In the genomic region with DNA sequence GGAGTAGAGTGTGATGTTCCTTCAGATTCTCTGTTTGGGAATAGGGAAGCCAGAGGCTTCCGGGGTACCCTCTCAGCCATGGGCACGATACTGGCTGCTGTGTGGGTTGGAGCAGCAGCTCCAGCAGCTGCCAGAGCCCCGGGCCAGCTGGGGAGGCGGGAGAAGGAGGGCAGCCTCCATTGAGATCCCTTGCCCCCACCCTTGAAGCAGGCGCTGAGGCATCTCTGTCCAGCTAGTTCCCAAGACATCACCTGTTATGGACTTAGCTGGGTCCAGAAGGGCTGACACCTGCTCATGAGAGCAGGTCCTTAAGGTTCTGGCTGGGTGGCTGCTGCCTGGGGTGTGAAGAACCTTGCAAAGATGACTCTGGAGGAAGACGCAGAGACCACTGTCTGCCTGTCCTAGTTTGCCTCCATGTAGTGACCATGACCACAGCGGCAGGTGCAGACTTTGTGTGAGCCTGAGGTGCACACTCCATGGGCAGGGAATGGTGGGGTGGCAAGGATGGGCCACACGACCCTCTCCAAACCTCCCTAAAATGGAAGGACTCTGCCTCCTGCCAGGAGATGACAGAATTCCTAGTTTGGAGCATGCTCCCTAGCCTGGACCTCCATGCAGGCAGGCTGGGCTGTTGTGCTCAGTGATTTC, we compare ENCODE assay signal across 18 cellular contexts.
DNase-seq lines count a peak whose midpoint lies in the region; ATAC-seq, FAIRE-seq and TF ChIP-seq lines count a peak whose summit lies in the region.
"Had no signal": no experiment of that assay in that cellular context is flagged by ENCODE, and none has a peak within 500 bp of the region (broad histone marks: within the 10 kb centered on the region; RNA-seq: fewer than 3 reads in every experiment).

No MANE protein-coding gene starts in this region.

- no peak overlapping the region for H3K56ac ChIP-seq in H1 (replicated peaks; ENCODE audit: insufficient read length, low read depth, low read length)

- 87% methylated on average over 7 of the region's 8 CpGs; no CpG with 5 or more reads in 1 of the 2 experiments for WGBS in H1 (ENCODE audit: extremely low coverage in 1 of 2, insufficient coverage in 1 of 2, insufficient read length in 1 of 2, insufficient replicate concordance in 2 of 2, low coverage in 1 of 2, low lambda C conversion rate in 2 of 2, missing lambda C conversion rate in 1 of 2), 2 experiments
- WGBS in suprapubic skin, result 82% methylated on average over 8 of the region's 8 CpGs

- POLR2A ChIA-PET in H1 (lab: Charles Lee; ENCODE audit: partially characterized antibody), result no interaction called here

- DNase-seq in H1 (ENCODE audit: low read depth in 1 of 2, low spot score in 2 of 2) (no peak), mesenteric fat pad (ENCODE audit: low spot score) (peak; percentile 72), posterior vena cava (ENCODE audit: low spot score) (peak; percentile 63), suprapubic skin (ENCODE audit: low spot score in 2 of 2) (peak; percentile 38 to 43), left colon (no peak)
- DNase-seq: C1 segment of cervical spinal cord; Calu3; CD4-positive, alpha-beta memory T cell; COR-L47; DMS53; DMS79 treated with DMSO at 0.1 percent for 48 hours; GF-D8; GOT3; H7; HCEC 1CT had no signal

- no peak overlapping the region for H2BK20ac ChIP-seq in H1 (ENCODE audit: low read length)

- no peaks in the 10 kb centered on the region for H3K79me1 ChIP-seq in H1 (ENCODE audit: low read depth, low read length)

- H3K14ac ChIP-seq in H1 (ENCODE audit: insufficient read length), result no peak overlapping the region

- H3K27ac ChIP-seq in H1 (ENCODE audit: low read depth, low read length) (no peak overlapping the region), suprapubic skin (no peak overlapping the region)

- CTCF ChIA-PET in H1 (lab: Charles Lee; ENCODE audit: partially characterized antibody), result interaction anchor here (2.0 kb wide), 1 partner anchor 8 kb away, joined by 5 read pairs; no protein-coding TSS in a partner anchor

- ATAC-seq in GM18858 (IDR thresholded peaks at IDR 0.05; ENCODE audit: unreplicated experiment), result no peak
- ATAC-seq in left colon, result no peak

- intact Hi-C loops in posterior vena cava (cut with DNase I) (no loop called here), left colon (cut with DNase I, micrococcal nuclease) (no loop called here)

- no peak overlapping the region for H2BK120ac ChIP-seq in H1 (replicated peaks; ENCODE audit: low read depth, low read length)

- no peak for FAIRE-seq in H1 (lab: Jason Lieb, UNC)
- FAIRE-seq: GM12891, GM18507 had no signal

- H2AK5ac ChIP-seq in H1 (ENCODE audit: low read depth, low read length), result no peak overlapping the region

- no peak overlapping the region for H3K18ac ChIP-seq in H1 (ENCODE audit: extremely low read depth, low read length)

- no peaks in the 10 kb centered on the region for H4K20me1 ChIP-seq in H1 (replicated peaks in 1 of 2; ENCODE audit: control insufficient read depth in 1 of 2, insufficient read depth in 2 of 2, low read length in 2 of 2)

- H3K79me2 ChIP-seq in H1 (ENCODE audit: control insufficient read depth in 1 of 2, insufficient read depth in 2 of 2, low read length in 2 of 2), result no peaks in the 10 kb centered on the region

- H3K9me3 ChIP-seq in H1 (ENCODE audit: insufficient read depth in 2 of 2, low read depth in 1 of 2, low read length in 1 of 2) (no peaks in the 10 kb centered on the region), suprapubic skin (no peaks in the 10 kb centered on the region)

- H2AFZ ChIP-seq in H1 (ENCODE audit: low read length), result no peak overlapping the region

- peak overlapping the region; percentile 50; the same call in 1 of the 2 replicates for H2BK12ac ChIP-seq in H1 (ENCODE audit: low read depth, low read length)

- no peak overlapping the region for H3K4ac ChIP-seq in H1 (replicated peaks; ENCODE audit: insufficient read length, low read depth, low read length)

- H3K36me3 ChIP-seq in H1 (ENCODE audit: control insufficient read depth in 2 of 4, insufficient read depth in 4 of 4, low read length in 3 of 4), result no peaks in the 10 kb centered on the region
- no peaks in the 10 kb centered on the region for H3K36me3 ChIP-seq in suprapubic skin

- no peak for TF ChIP-seq RAD21 in H1 (IDR thresholded peaks at IDR 0.05 in 1 of 2, conservative IDR thresholded peaks at IDR 0.05 in 1 of 2; ENCODE audit: low read depth in 2 of 2, low read length in 2 of 2)

- TF ChIP-seq POLR2A in H1 (IDR thresholded peaks at IDR 0.05; ENCODE audit: control extremely low read depth in 1 of 2, low read depth in 2 of 2, low read length in 2 of 2) (no peak), suprapubic skin (IDR thresholded peaks at IDR 0.05) (no peak)

- no peak overlapping the region for H2BK15ac ChIP-seq in H1 (ENCODE audit: low read length)

- H4K8ac ChIP-seq in H1 (ENCODE audit: extremely low read depth, insufficient read depth, low read length), result no peak overlapping the region

- 0 out of 7 replicates have a peak, but pooled peaks cover 0 to 3% (median 0%) of the 10 kb centered on the region in 4 experiments for H3K4me1 ChIP-seq in H1 (replicated peaks in 1 of 4; ENCODE audit: control insufficient read depth in 3 of 4, insufficient read depth in 4 of 4, low read length in 3 of 4)
- H3K4me1 ChIP-seq in suprapubic skin, result no peaks in the 10 kb centered on the region

- no peak overlapping the region for H3K23ac ChIP-seq in H1 (ENCODE audit: insufficient read length)

- H2BK5ac ChIP-seq in H1 (ENCODE audit: low read depth, low read length), result no peak overlapping the region

- H3K23me2 ChIP-seq in H1 (ENCODE audit: low read depth, low read length), result 0 out of 2 replicates have a peak, but pooled peaks cover 2% of the 10 kb centered on the region

- H4K91ac ChIP-seq in H1 (replicated peaks; ENCODE audit: insufficient read length, low read length), result no peak overlapping the region

- no peak for TF ChIP-seq EP300 in H1 (IDR thresholded peaks at IDR 0.05; ENCODE audit: borderline replicate concordance in 1 of 2, low read depth in 2 of 2, low read length in 2 of 2)
- TF ChIP-seq EP300 in suprapubic skin (IDR thresholded peaks at IDR 0.05), result no peak

- TF ChIP-seq CTCF in H1 (IDR thresholded peaks at IDR 0.05; ENCODE audit: control extremely low read depth in 1 of 3, insufficient read depth in 1 of 3, low read depth in 1 of 3, low read length in 3 of 3) (no peak), suprapubic skin (IDR thresholded peaks at IDR 0.05) (no peak)

- H3K27me3 ChIP-seq in H1 (replicated peaks in 1 of 4; ENCODE audit: control insufficient read depth in 3 of 4, extremely low read depth in 1 of 4, insufficient read depth in 3 of 4, low read length in 3 of 4), result no peaks in the 10 kb centered on the region
- peaks cover 26% of the 10 kb centered on the region for H3K27me3 ChIP-seq in suprapubic skin

- H3K4me3 ChIP-seq in H1 (ENCODE audit: extremely low read depth in 1 of 4, insufficient read depth in 2 of 4, low read depth in 3 of 4, low read length in 4 of 4), result no peak overlapping the region
- H3K4me3 ChIP-seq in suprapubic skin, result no peak overlapping the region

- H3K4me2 ChIP-seq in H1 (ENCODE audit: insufficient read depth in 1 of 2, low read depth in 2 of 2, low read length in 2 of 2), result no peak overlapping the region

- no peak overlapping the region for H4K5ac ChIP-seq in H1 (ENCODE audit: insufficient read length, low read depth, low read length)

- no peak overlapping the region for H3K9ac ChIP-seq in H1 (replicated peaks in 1 of 4; ENCODE audit: extremely low read depth in 1 of 4, low read depth in 3 of 4, low read length in 3 of 4)

TF ChIP-seq in H1, 55 proteins besides CTCF, POLR2A, EP300 and RAD21 (continues in another document):
- TF ChIP-seq ZNF274 (IDR thresholded peaks at IDR 0.05; ENCODE audit: borderline replicate concordance, extremely low read depth, low read length) (no peak), BACH1 (IDR thresholded peaks at IDR 0.05; ENCODE audit: low read length) (no peak), EZH2 (IDR thresholded peaks at IDR 0.05; ENCODE audit: low read depth, low read length, severe bottlenecking) (no peak), SP4 (IDR thresholded peaks at IDR 0.05; ENCODE audit: low read length) (no peak), KDM1A (IDR thresholded peaks at IDR 0.05; ENCODE audit: borderline replicate concordance, low read length) (no peak), RXRA (IDR thresholded peaks at IDR 0.05; ENCODE audit: insufficient read depth, low read depth, low read length) (no peak), JUN (IDR thresholded peaks at IDR 0.05; ENCODE audit: low read depth, low read length) (no peak), CTBP2 (IDR thresholded peaks at IDR 0.05; ENCODE audit: borderline replicate concordance, insufficient read depth, insufficient read length, low read length) (no peak), CEBPB (IDR thresholded peaks at IDR 0.05; ENCODE audit: low read depth, low read length) (no peak), SUZ12 (IDR thresholded peaks at IDR 0.05; ENCODE audit: low read length) (no peak), HDAC2 (IDR thresholded peaks at IDR 0.05; ENCODE audit: borderline replicate concordance in 1 of 2, low read depth in 2 of 2, low read length in 2 of 2) (no peak), CBX5 (IDR thresholded peaks at IDR 0.05; ENCODE audit: low read depth, low read length) (no peak), RFX5 (IDR thresholded peaks at IDR 0.05; ENCODE audit: borderline replicate concordance, low read depth, low read length) (no peak), SP1 (IDR thresholded peaks at IDR 0.05; ENCODE audit: low read depth, low read length) (no peak)

Comparison
In these comparisons a context has a peak if more than half of its experiments do, and no peak if none do; other contexts are left out.
1. DNase-seq: peak in mesenteric fat pad (single experiment), posterior vena cava (single experiment) and suprapubic skin (2 of 2); none in H1 (0 of 2) and left colon (0 of 2).